ENCODE assay signal across 8 cellular contexts in genomic region chr3:129184396-129184656, GRCh38. TPM values are rescaled to one million over a fixed set of nuclear protein-coding genes. Genes with fewer than 3 reads are reported as not detected.
DNase-seq lines count a peak whose midpoint lies in the region; FAIRE-seq lines count a peak whose summit lies in the region.

No MANE protein-coding gene starts in this region.

- POLR2A ChIA-PET in activated CD4-positive, alpha-beta memory T cell treated with anti-CD3 and anti-CD28 coated beads for 36 hours (lab: Charles Lee), result interaction anchor here (0.7 to 3.6 kb wide), 6 partner anchors 22 to 127 kb away, joined by 3 to 29 read pairs (median 6); partner anchors contain the start of gene RAB43

- peak overlapping the region; percentile 82 for H4K91ac ChIP-seq in trophoblast cell (ENCODE audit: low read depth, low read length)

- no CpG with 5 or more reads among the region's 5 CpGs for WGBS in trophoblast cell (ENCODE audit: extremely low coverage, insufficient coverage, insufficient read length)

- no peaks in the 10 kb centered on the region for H3K9me3 ChIP-seq in trophoblast cell (ENCODE audit: insufficient read depth, low read depth, low read length)

- peak overlapping the region; percentile 80 for H2BK5ac ChIP-seq in trophoblast cell (ENCODE audit: low read depth, low read length, poor library complexity)

- peak overlapping the region; percentile 85 for H3K4ac ChIP-seq in trophoblast cell (ENCODE audit: low read depth, low read length)

- H3K23ac ChIP-seq in trophoblast cell (ENCODE audit: low read length), result no peak overlapping the region

- H3K9ac ChIP-seq in trophoblast cell (ENCODE audit: low read length), result peak overlapping the region; percentile 94

- peak overlapping the region; percentile 91 for H3K18ac ChIP-seq in trophoblast cell (ENCODE audit: low read length)

- H4K8ac ChIP-seq in trophoblast cell (ENCODE audit: low read depth, low read length), result peak overlapping the region; percentile 97

- H3K27ac ChIP-seq in trophoblast cell (ENCODE audit: low read depth, low read length), result peak overlapping the region; percentile 36

- H4K12ac ChIP-seq in trophoblast cell (ENCODE audit: low read depth, low read length), result peak overlapping the region; percentile 90

- peak overlapping the region; percentile 74 for H2AFZ ChIP-seq in trophoblast cell (ENCODE audit: insufficient read depth, low read length, poor library complexity)

- DNase-seq in DMS53 (lab: John Stamatoyannopoulos, UW) (peak; percentile 46), DMS53 treated with DMSO at 0.1 percent for 48 hours (lab: John Stamatoyannopoulos, UW; ENCODE audit: unreplicated experiment) (no peak), HT-29 (ENCODE audit: low spot score) (peak; percentile 45), glomerular visceral epithelial cell (ENCODE audit: extremely low spot score) (peak; percentile 17), trophoblast cell (peak in 1 of 2 donors; percentile 35), HTR-8/SVneo (ENCODE audit: insufficient read length, low spot score) (no peak), NCI-H187 (lab: John Stamatoyannopoulos, UW) (no peak)
- DNase-seq in activated CD4-positive, alpha-beta memory T cell treated with anti-CD3 and anti-CD28 coated beads for 36 hours, result peak; percentile 43

- no peaks in the 10 kb centered on the region for H3K4me1 ChIP-seq in trophoblast cell (ENCODE audit: control insufficient read depth in 1 of 2, insufficient read depth in 2 of 2, low read length in 2 of 2)

- H3K9me3 Mint-ChIP-seq in activated CD4-positive, alpha-beta memory T cell treated with anti-CD3 and anti-CD28 coated beads for 36 hours, result no peaks in the 10 kb centered on the region

- H3K14ac ChIP-seq in trophoblast cell (ENCODE audit: low read length), result peak overlapping the region; percentile 71

- H3K36me3 Mint-ChIP-seq in activated CD4-positive, alpha-beta memory T cell treated with anti-CD3 and anti-CD28 coated beads for 36 hours, result peaks cover 36% of the 10 kb centered on the region

- intact Hi-C loops in activated CD4-positive, alpha-beta memory T cell treated with anti-CD3 and anti-CD28 coated beads for 36 hours (cut with micrococcal nuclease), result loop anchor here (1.0 to 5.0 kb wide), 9 partner anchors 8 to 457 kb away; partner anchors contain the start of genes ACAD9, COPG1, IFT122 and ISY1

- H3K4me1 Mint-ChIP-seq in activated CD4-positive, alpha-beta memory T cell treated with anti-CD3 and anti-CD28 coated beads for 36 hours (ENCODE audit: low read depth), result peaks cover 21% of the 10 kb centered on the region

- H2BK12ac ChIP-seq in trophoblast cell (ENCODE audit: low read length), result no peak overlapping the region

- peak overlapping the region; percentile 97 for H3K4me3 Mint-ChIP-seq in activated CD4-positive, alpha-beta memory T cell treated with anti-CD3 and anti-CD28 coated beads for 36 hours

- peak overlapping the region; percentile 95 for H2AK5ac ChIP-seq in trophoblast cell (ENCODE audit: low read length)

- H3K79me2 ChIP-seq in trophoblast cell (ENCODE audit: control insufficient read depth, insufficient read depth, low read length, poor library complexity), result peaks cover 30% of the 10 kb centered on the region

- H3K27ac Mint-ChIP-seq in activated CD4-positive, alpha-beta memory T cell treated with anti-CD3 and anti-CD28 coated beads for 36 hours, result peak overlapping the region; percentile 96

- peaks cover 3 to 8% of the 10 kb centered on the region in 2 experiments for H3K36me3 ChIP-seq in trophoblast cell (ENCODE audit: control insufficient read depth in 1 of 2, insufficient read depth in 2 of 2, low read length in 2 of 2)

- H3K4me3 ChIP-seq in trophoblast cell (ENCODE audit: low read depth, low read length), result peak overlapping the region; percentile 79

- FAIRE-seq in HTR-8/SVneo (lab: Jason Lieb, UNC), result no peak

- CTCF ChIA-PET in activated CD4-positive, alpha-beta memory T cell treated with anti-CD3 and anti-CD28 coated beads for 36 hours (lab: Charles Lee), result interaction anchor here (2.1 to 5.3 kb wide), 3 partner anchors 23 to 168 kb away, joined by 6 to 30 read pairs (median 23); partner anchors contain the start of gene ISY1

- H3K4me2 ChIP-seq in trophoblast cell (ENCODE audit: low read length), result peak overlapping the region; percentile 90

- peaks cover 12% of the 10 kb centered on the region for H3K79me1 ChIP-seq in trophoblast cell (ENCODE audit: low read length)

- no peaks in the 10 kb centered on the region for H3K27me3 ChIP-seq in trophoblast cell (ENCODE audit: insufficient read depth, low read length)

- H2BK120ac ChIP-seq in trophoblast cell (ENCODE audit: insufficient read depth, low read length, poor library complexity), result peak overlapping the region; percentile 77

- H3K27me3 Mint-ChIP-seq in activated CD4-positive, alpha-beta memory T cell treated with anti-CD3 and anti-CD28 coated beads for 36 hours, result no peaks in the 10 kb centered on the region

RNA-seq across cellular contexts. Expression of gene CNBP, which starts 0.6 kb away (rescaled TPM):
- 289 and 305 TPM in 2 replicates for total RNA-seq in HT-29 (2014; rRNA removed; shearing (Covaris generic))
- total RNA-seq in activated CD4-positive, alpha-beta memory T cell treated with anti-CD3 and anti-CD28 coated beads for 36 hours, result 100 to 1,000 TPM; 342 to 348 TPM
- 220 and 228 TPM in 2 replicates for polyA plus RNA-seq in trophoblast cell (2013)

RNA-seq across cellular contexts. Expression of gene ISY1, which starts 23.5 kb away (rescaled TPM):
- 24.2 and 25.2 TPM in 2 replicates for total RNA-seq in HT-29 (2014; rRNA removed; shearing (Covaris generic))
- 10 to 100 TPM; 60.7 to 61.7 TPM for total RNA-seq in activated CD4-positive, alpha-beta memory T cell treated with anti-CD3 and anti-CD28 coated beads for 36 hours
- polyA plus RNA-seq in trophoblast cell (2013), result 19.1 and 19.8 TPM in 2 replicates

Comparison
In these comparisons a context has a peak if more than half of its experiments do, and no peak if none do; other contexts are left out.
1. DNase-seq: peak in DMS53 (single experiment), HT-29 (single experiment), activated CD4-positive, alpha-beta memory T cell treated with anti-CD3 and anti-CD28 coated beads for 36 hours (single experiment) and glomerular visceral epithelial cell (single experiment); none in DMS53 treated with DMSO at 0.1 percent for 48 hours (single experiment), HTR-8/SVneo (single experiment) and NCI-H187 (0 of 2).